35 cellular contexts compared by ENCODE assay signal in genomic region chr1:110058591-110058990, GRCh38. TPM values are rescaled to one million over a fixed set of nuclear protein-coding genes. Genes with fewer than 3 reads are reported as not detected.
A peak's percentile ranks its signal among the peaks of the same experiment; 100 is the strongest.
DNase-seq lines count a peak whose midpoint lies in the region; ATAC-seq, FAIRE-seq and TF ChIP-seq lines count a peak whose summit lies in the region.
"Had no signal": no experiment of that assay in that cellular context is flagged by ENCODE, and none has a peak within 500 bp of the region (broad histone marks: within the 10 kb centered on the region; RNA-seq: fewer than 3 reads in every experiment).

No MANE protein-coding gene starts in this region.

- H3K9me3 Mint-ChIP-seq in astrocyte (ENCODE audit: unreplicated experiment) (no peaks in the 10 kb centered on the region), nephron (no peaks in the 10 kb centered on the region)
- H3K9me3 Mint-ChIP-seq: activated naive CD8-positive, alpha-beta T cell treated with anti-CD3 and anti-CD28 coated beads for 36 hours; H9; naive B cell; stimulated activated memory B cell treated with anti-CD40 and anti-IgM and Interleukin-4, amounts not matched to agents 10 μg/mL and 1 μg/mL and 100 μg/mL, for 72 hours; T-cell had no signal

- H3K4me3 ChIP-seq in Karpas-422 (ENCODE audit: low read length): no peak overlapping the region
- no peak overlapping the region for H3K4me3 ChIP-seq in astrocyte (ENCODE audit: insufficient read depth, low read depth, low read length)
- no peak overlapping the region for H3K4me3 ChIP-seq in tibial artery
- H3K4me3 ChIP-seq: esophagus muscularis mucosa, heart left ventricle, left ventricle myocardium inferior, psoas muscle had no signal

- in situ Hi-C loops in KBM-7 (cut with MboI; ENCODE audit: low pct_unique_long_range_greater_than_20kb, low sequenced_read_pairs): no loop called here

- H3K27me3 ChIP-seq in Karpas-422 (ENCODE audit: low read length) (no peaks in the 10 kb centered on the region), astrocyte (ENCODE audit: insufficient read depth, low read length) (no peaks in the 10 kb centered on the region), tibial artery (no peaks in the 10 kb centered on the region)
- H3K27me3 ChIP-seq: esophagus muscularis mucosa, heart left ventricle had no signal

- peaks cover 63% of the 10 kb centered on the region for H3K4me1 Mint-ChIP-seq in astrocyte (ENCODE audit: low read depth, unreplicated experiment)
- H3K4me1 Mint-ChIP-seq in nephron: peaks cover 37% of the 10 kb centered on the region
- H3K4me1 Mint-ChIP-seq: H9 had no signal

- H3K79me2 ChIP-seq in Karpas-422 (ENCODE audit: low read length) (no peaks in the 10 kb centered on the region; the same call in 1 of the 2 replicates), astrocyte (ENCODE audit: insufficient read depth, low read length) (no peaks in the 10 kb centered on the region)

- H3K36me3 Mint-ChIP-seq in astrocyte (ENCODE audit: low read depth, unreplicated experiment) (peaks cover 29% of the 10 kb centered on the region), nephron (ENCODE audit: low read depth) (peaks cover 57% of the 10 kb centered on the region)

- H3K9me3 ChIP-seq in Karpas-422 (ENCODE audit: low read length) (no peaks in the 10 kb centered on the region), astrocyte (ENCODE audit: insufficient read depth, low read depth, low read length) (no peaks in the 10 kb centered on the region), tibial artery (no peaks in the 10 kb centered on the region)
- H3K9me3 ChIP-seq: Caco-2, esophagus muscularis mucosa, heart left ventricle, left ventricle myocardium inferior, psoas muscle had no signal

- no peaks in the 10 kb centered on the region for H3K9me2 ChIP-seq in Karpas-422 (replicated peaks; ENCODE audit: insufficient read depth, low read length)

- H3K9ac ChIP-seq in Karpas-422 (ENCODE audit: low read length) (no peak overlapping the region), astrocyte (ENCODE audit: low read length) (no peak overlapping the region)

- peak overlapping the region; percentile 27 for H3K4me3 Mint-ChIP-seq in astrocyte (ENCODE audit: unreplicated experiment)
- H3K4me3 Mint-ChIP-seq in nephron: no peak overlapping the region
- H3K4me3 Mint-ChIP-seq: activated naive CD8-positive, alpha-beta T cell treated with anti-CD3 and anti-CD28 coated beads for 36 hours; H9; naive B cell; stimulated activated memory B cell treated with anti-CD40 and anti-IgM and Interleukin-4, amounts not matched to agents 10 μg/mL and 1 μg/mL and 100 μg/mL, for 72 hours; T-cell had no signal

- H3K27ac Mint-ChIP-seq in astrocyte (ENCODE audit: unreplicated experiment): no peak overlapping the region
- H3K27ac Mint-ChIP-seq in nephron: peak overlapping the region; percentile 9 to 31 (median 11)
- H3K27ac Mint-ChIP-seq: activated naive CD8-positive, alpha-beta T cell treated with anti-CD3 and anti-CD28 coated beads for 36 hours; stimulated activated memory B cell treated with anti-CD40 and anti-IgM and Interleukin-4, amounts not matched to agents 10 μg/mL and 1 μg/mL and 100 μg/mL, for 72 hours; T-cell had no signal

- DNase-seq in AG08395 (ENCODE audit: low spot score) (peak; percentile 1), Karpas-422 (no peak), astrocyte (ENCODE audit: low read depth) (no peak), KBM-7 (no peak), NCI-H69 (lab: John Stamatoyannopoulos, UW) (no peak), tibial artery (no peak)
- DNase-seq: activated CD4-positive, alpha-beta T cell treated with anti-CD3 and anti-CD28 coated beads for 48 hours; activated gamma-delta T cell; activated naive CD8-positive, alpha-beta T cell treated with anti-CD3 and anti-CD28 coated beads for 36 hours; Caco-2; foreskin melanocyte; H9; heart left ventricle; left ventricle myocardium inferior; naive B cell; NCI-H1436; NCI-H446; NCI-H774; nucleus accumbens; stimulated activated CD4-positive, alpha-beta T cell treated with anti-CD3 and anti-CD28 coated beads, Interleukin-15, amount 100 ng/mL, for 24 hours; T-cell had no signal

- H3K27me3 Mint-ChIP-seq in astrocyte (ENCODE audit: low read depth, unreplicated experiment) (peaks cover 2% of the 10 kb centered on the region), nephron (ENCODE audit: low read depth) (peaks cover 5% of the 10 kb centered on the region)
- H3K27me3 Mint-ChIP-seq: activated naive CD8-positive, alpha-beta T cell treated with anti-CD3 and anti-CD28 coated beads for 36 hours; naive B cell; stimulated activated memory B cell treated with anti-CD40 and anti-IgM and Interleukin-4, amounts not matched to agents 10 μg/mL and 1 μg/mL and 100 μg/mL, for 72 hours; T-cell had no signal

- no peak for FAIRE-seq in astrocyte (lab: Jason Lieb, UNC)
- FAIRE-seq: GM12892, keratinocyte, RCC 7860 had no signal

- no peak for ATAC-seq in HG03571 (IDR thresholded peaks at IDR 0.05; ENCODE audit: unreplicated experiment)
- ATAC-seq: psoas muscle; stimulated activated memory B cell treated with anti-CD40 and anti-IgM and Interleukin-4, amounts not matched to agents 10 μg/mL and 1 μg/mL and 100 μg/mL, for 72 hours; T-cell had no signal

- intact Hi-C loops in tibial artery (cut with DNase I; ENCODE audit: low total_unique reads): no loop called here

- H3K4me1 ChIP-seq in Karpas-422 (ENCODE audit: low read length) (peaks cover 21% of the 10 kb centered on the region), astrocyte (ENCODE audit: insufficient read depth, low read length) (peaks cover 28% of the 10 kb centered on the region), tibial artery (peaks cover 0 to 5% (median 0%) of the 10 kb centered on the region in 4 donors)
- H3K4me1 ChIP-seq: Caco-2, psoas muscle had no signal

- TF ChIP-seq CTCF in astrocyte (IDR thresholded peaks at IDR 0.05; ENCODE audit: insufficient read depth, low read depth, low read length) (no peak), nephron (IDR thresholded peaks at IDR 0.05; ENCODE audit: unreplicated experiment in 3 of 3) (no peak), tibial artery (IDR thresholded peaks at IDR 0.05) (no peak)

- H3K27ac ChIP-seq in Karpas-422 (ENCODE audit: low read length) (peak overlapping the region; percentile 18; the same call in 1 of the 2 replicates), astrocyte (ENCODE audit: low read depth, low read length) (no peak overlapping the region), tibial artery (no peak overlapping the region)
- H3K27ac ChIP-seq: esophagus muscularis mucosa, heart left ventricle, HL-60, left ventricle myocardium inferior, psoas muscle had no signal

- H4K20me1 ChIP-seq in Karpas-422 (ENCODE audit: insufficient read depth, low read depth, low read length): no peaks in the 10 kb centered on the region
- peaks cover 69% of the 10 kb centered on the region for H4K20me1 ChIP-seq in astrocyte (ENCODE audit: insufficient read depth, low read length)

- H2AFZ ChIP-seq in Karpas-422 (ENCODE audit: low read length): no peak overlapping the region
- H2AFZ ChIP-seq in astrocyte (ENCODE audit: low read depth, low read length): no peak overlapping the region

- H3K4me2 ChIP-seq in Karpas-422 (ENCODE audit: low read depth, low read length, poor library complexity, severe bottlenecking) (no peak overlapping the region), astrocyte (ENCODE audit: low read length) (no peak overlapping the region)

- H3K36me3 ChIP-seq in Karpas-422 (ENCODE audit: insufficient read depth, low read length) (peaks cover 31% of the 10 kb centered on the region; the same call in 1 of the 2 replicates), astrocyte (ENCODE audit: insufficient read depth, low read length) (peaks cover 20% of the 10 kb centered on the region), tibial artery (peaks cover 44 to 76% (median 46%) of the 10 kb centered on the region in 3 donors)

RNA-seq across cellular contexts. Expression of gene ALX3, which starts 11.9 kb away (rescaled TPM):
- not detected in 2 replicates for total RNA-seq in Karpas-422 (2014; rRNA removed; shearing (Covaris generic); ENCODE audit: low replicate concordance)
- not detected in 2 replicates for total RNA-seq in astrocyte
- total RNA-seq: activated CD8-positive, alpha-beta memory T cell treated with anti-CD3 and anti-CD28 coated beads for 36 hours; activated naive CD8-positive, alpha-beta T cell treated with anti-CD3 and anti-CD28 coated beads for 36 hours; Caco-2; dermis microvascular lymphatic vessel endothelial cell; esophagus muscularis mucosa; G401; H9; heart left ventricle; left ventricle myocardium inferior; mesenteric fat pad; psoas muscle; T-cell had no signal

RNA-seq across cellular contexts. Expression of gene STRIP1, which starts 24.2 kb away (rescaled TPM):
- 35.3 and 53.8 TPM in 2 replicates for total RNA-seq in Karpas-422 (2014; rRNA removed; shearing (Covaris generic); ENCODE audit: low replicate concordance)
- total RNA-seq in astrocyte: 40.8 and 42.5 TPM in 2 replicates

RNA-seq across cellular contexts. Expression of gene UBL4B, which starts 53.7 kb away (rescaled TPM):
- total RNA-seq in Karpas-422 (2014; rRNA removed; shearing (Covaris generic); ENCODE audit: low replicate concordance): 0.19 and 0.47 TPM in 2 replicates
- not detected in 2 replicates for total RNA-seq in astrocyte
- total RNA-seq: activated CD8-positive, alpha-beta memory T cell treated with anti-CD3 and anti-CD28 coated beads for 36 hours; activated naive CD8-positive, alpha-beta T cell treated with anti-CD3 and anti-CD28 coated beads for 36 hours; Caco-2; dermis microvascular lymphatic vessel endothelial cell; esophagus muscularis mucosa; G401; H9; heart left ventricle; left ventricle myocardium inferior; mesenteric fat pad; T-cell; urinary bladder had no signal
